Comparison of ENCODE assay signal across 24 cellular contexts in the genomic region with DNA sequence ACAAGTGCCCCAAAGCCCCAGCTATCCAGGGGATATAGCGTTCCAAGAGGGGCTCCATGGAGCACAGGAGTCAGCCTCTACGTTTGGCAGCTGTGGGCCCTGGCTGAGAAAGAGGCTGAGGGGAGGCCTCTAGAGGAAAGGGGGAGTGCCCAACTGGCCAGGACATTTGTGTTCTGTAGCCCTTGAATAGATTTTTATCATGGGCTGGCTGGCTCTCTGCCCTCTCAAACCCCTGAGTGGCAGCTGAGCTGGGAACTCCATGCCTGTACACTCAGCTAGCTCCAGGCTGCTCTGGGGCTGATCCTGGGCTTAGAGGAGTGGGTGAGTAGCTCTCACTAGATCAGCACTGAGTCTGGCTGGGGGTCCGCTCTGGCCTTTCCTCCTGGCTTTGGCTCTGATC.
DNase-seq lines count a peak whose midpoint lies in the region; ATAC-seq and TF ChIP-seq lines count a peak whose summit lies in the region.
"Had no signal": no experiment of that assay in that cellular context is flagged by ENCODE, and none has a peak within 500 bp of the region (broad histone marks: within the 10 kb centered on the region; RNA-seq: fewer than 3 reads in every experiment).

No MANE protein-coding gene starts in this region.

- intact Hi-C loops in dorsolateral prefrontal cortex (cut with DNase I) = loop anchor here (5.0 to 10.0 kb wide), 2 partner anchors 72 to 90 kb away; no protein-coding TSS in a partner anchor

- TF ChIP-seq CTCF in BE2C (IDR thresholded peaks at IDR 0.05; ENCODE audit: low read depth, low read length) (no peak), dorsolateral prefrontal cortex (IDR thresholded peaks at IDR 0.05 in 54 of 56, conservative IDR thresholded peaks at IDR 0.05 in 2 of 56; ENCODE audit: low read depth in 1 of 56, partially characterized antibody in 56 of 56) (no peak)

- no peak overlapping the region for H3K4me3 ChIP-seq in BE2C (ENCODE audit: low read depth, low read length)
- H3K4me3 ChIP-seq in dorsolateral prefrontal cortex = no peak overlapping the region

- DNase-seq in BE2C (peak; percentile 81), dorsolateral prefrontal cortex (peak in 1 of 10 donors; percentile 62), superior temporal gyrus (ENCODE audit: extremely low spot score) (peak; percentile 39), Ammon's horn (ENCODE audit: low spot score) (no peak), Kasumi-1 (lab: John Stamatoyannopoulos, UW) (no peak)
- DNase-seq: AML-193; Caco-2; CD8-positive, alpha-beta T cell; DMS79 treated with DMSO at 0.1 percent for 48 hours; GF-D8; KBM-7; NCI-H1048; NCI-H1417; NCI-H1694; NCI-H2081; NCI-H226; NCI-H510A; SHP77; SW 1271 had no signal

- peaks cover 7% of the 10 kb centered on the region for H3K4me1 ChIP-seq in BE2C
- H3K4me1 ChIP-seq: Caco-2 had no signal

- H3K27me3 ChIP-seq in BE2C (no peaks in the 10 kb centered on the region), dorsolateral prefrontal cortex (no peaks in the 10 kb centered on the region)

- ATAC-seq in SK-N-SH treated with all-trans-retinoic acid at 6 μM for 48 hours = peak; percentile 45; the same call in 1 of the 3 replicates
- ATAC-seq in GM21381 (IDR thresholded peaks at IDR 0.05; ENCODE audit: unreplicated experiment) = no peak
- ATAC-seq: CD8-positive, alpha-beta T cell; Panc1 had no signal

- H3K27ac ChIP-seq in dorsolateral prefrontal cortex = peak overlapping the region in 55 of 59 donors; percentile 3 to 99 (median 77)
- H3K27ac ChIP-seq: C4-2B, RWPE1 had no signal

- H3K9me3 ChIP-seq in BE2C = no peaks in the 10 kb centered on the region
- H3K9me3 ChIP-seq: Caco-2 had no signal

- no peaks in the 10 kb centered on the region for H3K36me3 ChIP-seq in BE2C

TF ChIP-seq in SK-N-SH treated with all-trans-retinoic acid at 6 μM for 48 hours, 23 proteins besides CTCF, POLR2A, EP300 and RAD21:
- no peak for TF ChIP-seq OSR1 (CRISPR knock-in tag; IDR thresholded peaks at IDR 0.05)

Comparison
In these comparisons a context has a peak if more than half of its experiments do, and no peak if none do; other contexts are left out.
1. DNase-seq: peak in BE2C (single experiment) and superior temporal gyrus (single experiment); none in Ammon's horn (single experiment) and Kasumi-1 (0 of 2).